In genomic region chr3:117455782-117456181, GRCh38 we compare ENCODE assay signal across 1 cellular context.
TF ChIP-seq lines count a peak whose summit lies in the region.

No MANE protein-coding gene starts in this region.

TF ChIP-seq in GM12878, 131 proteins besides CTCF, POLR2A, EP300 and RAD21 (continued from another document):
- TF ChIP-seq, protein P1, sequence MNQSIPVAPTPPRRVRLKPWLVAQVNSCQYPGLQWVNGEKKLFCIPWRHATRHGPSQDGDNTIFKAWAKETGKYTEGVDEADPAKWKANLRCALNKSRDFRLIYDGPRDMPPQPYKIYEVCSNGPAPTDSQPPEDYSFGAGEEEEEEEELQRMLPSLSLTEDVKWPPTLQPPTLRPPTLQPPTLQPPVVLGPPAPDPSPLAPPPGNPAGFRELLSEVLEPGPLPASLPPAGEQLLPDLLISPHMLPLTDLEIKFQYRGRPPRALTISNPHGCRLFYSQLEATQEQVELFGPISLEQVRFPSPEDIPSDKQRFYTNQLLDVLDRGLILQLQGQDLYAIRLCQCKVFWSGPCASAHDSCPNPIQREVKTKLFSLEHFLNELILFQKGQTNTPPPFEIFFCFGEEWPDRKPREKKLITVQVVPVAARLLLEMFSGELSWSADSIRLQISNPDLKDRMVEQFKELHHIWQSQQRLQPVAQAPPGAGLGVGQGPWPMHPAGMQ (IDR thresholded peaks at IDR 0.05; ENCODE audit: borderline replicate concordance) = no peak
- TF ChIP-seq FOS (IDR thresholded peaks at IDR 0.05; ENCODE audit: borderline replicate concordance, extremely low read depth, insufficient read length) = no peak
- TF ChIP-seq RAD51 (IDR thresholded peaks at IDR 0.05) = peak; percentile 24; the same call in 1 of the 2 replicates
